In the genomic region with DNA sequence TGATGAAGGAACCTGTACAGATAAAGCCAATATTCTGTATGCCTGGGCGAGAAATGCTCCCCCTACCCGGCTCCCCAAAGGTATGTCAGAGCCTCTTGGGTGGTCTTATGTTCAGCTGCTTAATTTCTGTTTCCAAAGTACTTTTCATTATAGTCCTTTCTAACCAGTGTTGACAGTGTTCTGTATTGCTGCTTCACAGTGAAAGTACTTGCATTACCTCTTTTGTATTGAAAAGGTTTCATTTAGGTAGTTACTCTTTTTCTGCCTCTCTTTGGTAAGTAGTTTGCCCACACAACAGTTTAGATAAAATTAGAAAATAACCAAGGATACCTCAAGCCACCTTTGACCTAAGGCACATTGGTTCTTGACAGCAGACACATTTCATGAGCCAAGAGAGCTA, we compare ENCODE assay signal across 22 cellular contexts.
DNase-seq lines count a peak whose midpoint lies in the region; ATAC-seq and TF ChIP-seq lines count a peak whose summit lies in the region.
"Had no signal": no experiment of that assay in that cellular context is flagged by ENCODE, and none has a peak within 500 bp of the region (broad histone marks: within the 10 kb centered on the region; RNA-seq: fewer than 3 reads in every experiment).

No MANE protein-coding gene starts in this region.

- ATAC-seq in GM19468 (IDR thresholded peaks at IDR 0.05; ENCODE audit: extremely low read depth, unreplicated experiment), result peak; percentile 14
- ATAC-seq in HG02884 (IDR thresholded peaks at IDR 0.05; ENCODE audit: unreplicated experiment), result peak; percentile 46
- peak; percentile 57 for ATAC-seq in HG03095 (IDR thresholded peaks at IDR 0.05; ENCODE audit: unreplicated experiment)
- ATAC-seq in HG02571 (IDR thresholded peaks at IDR 0.05; ENCODE audit: unreplicated experiment), result no peak
- ATAC-seq: GM12878, HCT116, HepG2 had no signal

- no peak overlapping the region for H3K27ac ChIP-seq in osteoblast (ENCODE audit: low read depth, low read length)
- H3K27ac ChIP-seq: C4-2B had no signal

- H3K4me1 Mint-ChIP-seq in HFFc6 (ENCODE audit: low read depth), result peaks cover 33% of the 10 kb centered on the region
- H3K4me1 Mint-ChIP-seq: CD4-positive, alpha-beta memory T cell; IgD-negative memory B cell had no signal

- H3K4me3 Mint-ChIP-seq in HFFc6, result no peak overlapping the region
- H3K4me3 Mint-ChIP-seq: CD4-positive, alpha-beta memory T cell; IgD-negative memory B cell had no signal

- no peaks in the 10 kb centered on the region for H3K36me3 ChIP-seq in osteoblast (ENCODE audit: insufficient read depth, low read length)

- H3K4me1 ChIP-seq in osteoblast (ENCODE audit: insufficient read depth, low read length), result peaks cover 25% of the 10 kb centered on the region

- peaks cover 18% of the 10 kb centered on the region for H3K36me3 Mint-ChIP-seq in HFFc6 (ENCODE audit: low read depth)

- H3K27me3 ChIP-seq in osteoblast (ENCODE audit: insufficient read depth, low read length), result no peaks in the 10 kb centered on the region

- H3K27me3 Mint-ChIP-seq in HFFc6 (ENCODE audit: insufficient read depth), result no peaks in the 10 kb centered on the region; the same call in 1 of the 2 replicates
- H3K27me3 Mint-ChIP-seq: CD4-positive, alpha-beta memory T cell; IgD-negative memory B cell had no signal

- DNase-seq in osteoblast (ENCODE audit: insufficient read length, low spot score, missing footprints) (peak; percentile 48), CD1c-positive myeloid dendritic cell (ENCODE audit: extremely low spot score) (no peak), HFFc6 (no peak)
- DNase-seq: AML-193; Calu3; CD4-positive, alpha-beta memory T cell; DMS53; DND-41; EL; GOT3; H7; Karpas-422; KBM-7 had no signal

- H3K79me2 ChIP-seq in osteoblast (ENCODE audit: insufficient read depth, low read length), result no peaks in the 10 kb centered on the region

- no peak overlapping the region for H3K27ac Mint-ChIP-seq in HFFc6
- H3K27ac Mint-ChIP-seq: IgD-negative memory B cell had no signal

- no peaks in the 10 kb centered on the region for H3K9me3 ChIP-seq in osteoblast (ENCODE audit: low read depth, low read length)

- H2AFZ ChIP-seq in osteoblast (ENCODE audit: low read length), result no peak overlapping the region

- no peaks in the 10 kb centered on the region for H4K20me1 ChIP-seq in osteoblast (ENCODE audit: insufficient read depth, low read length)

- H3K9me3 Mint-ChIP-seq in HFFc6, result no peaks in the 10 kb centered on the region
- H3K9me3 Mint-ChIP-seq: CD4-positive, alpha-beta memory T cell; IgD-negative memory B cell had no signal

- no peak overlapping the region for H3K4me3 ChIP-seq in osteoblast (ENCODE audit: insufficient read depth, low read length)
- H3K4me3 ChIP-seq: GM12878 had no signal

- TF ChIP-seq CTCF in osteoblast (IDR thresholded peaks at IDR 0.05; ENCODE audit: extremely low read depth, low read depth, low read length) (no peak), HFFc6 (IDR thresholded peaks at IDR 0.05) (no peak)

- no peak overlapping the region for H3K4me2 ChIP-seq in osteoblast (ENCODE audit: insufficient read depth, low read length)
